31 cellular contexts compared by ENCODE assay signal in genomic region chr5:171762841-171763408, GRCh38. TPM values are rescaled to one million over a fixed set of nuclear protein-coding genes. Genes with fewer than 3 reads are reported as not detected.
"Had no signal": no experiment of that assay in that cellular context is flagged by ENCODE, and none has a peak within 500 bp of the region (broad histone marks: within the 10 kb centered on the region; RNA-seq: fewer than 3 reads in every experiment).

No MANE protein-coding gene starts in this region.

- H3K27me3 ChIP-seq: SJSA1 had no signal

- H3K27ac Mint-ChIP-seq: activated CD4-positive, alpha-beta T cell treated with anti-CD3 and anti-CD28 coated beads, Interleukin-2, amount 10 ng/mL, durations not matched to agents 24 days and 14 days; activated CD8-positive, alpha-beta T cell treated with anti-CD3 and anti-CD28 coated beads for 36 hours; activated naive CD8-positive, alpha-beta T cell; activated naive CD8-positive, alpha-beta T cell treated with anti-CD3 and anti-CD28 coated beads, Interleukin-2, amount 50 U/mL, for 24 hours; activated T-cell treated with anti-CD3 and anti-CD28 coated beads, Interleukin-2, amount 50 U/mL, for 72 hours; activated T-helper 17 cell treated with anti-CD3 and anti-CD28 coated beads, Interleukin-2, amount 50 U/mL, for 72 hours; T-helper 1 cell treated with Interleukin-12 subunit alpha and Interleukin-12 subunit beta and Interleukin-4 antibody, amounts not matched to agents 30 μg/mL and 1 μg/mL, for 36 hours; T-helper 2 cell treated with Interferon-gamma antibody and Interleukin-4, amounts not matched to agents 5 μg/mL and 100 μg/mL, for 36 hours had no signal

- FAIRE-seq: K562, TTC549 had no signal

- H3K9ac ChIP-seq: SK-N-SH had no signal

- H3K4me3 ChIP-seq: K562, SJSA1 had no signal

- H3K36me3 ChIP-seq: SJSA1 had no signal

- H3K9me3 Mint-ChIP-seq: activated CD4-positive, alpha-beta T cell treated with anti-CD3 and anti-CD28 coated beads, Interleukin-2, amount 10 ng/mL, durations not matched to agents 24 days and 14 days had no signal

- H3K9me3 ChIP-seq: SK-N-SH had no signal

- H3K27ac ChIP-seq: SJSA1 had no signal

- H3K4me2 ChIP-seq: SK-N-SH had no signal

- ATAC-seq: activated CD8-positive, alpha-beta T cell treated with anti-CD3 and anti-CD28 coated beads for 36 hours; activated naive CD8-positive, alpha-beta T cell treated with anti-CD3 and anti-CD28 coated beads, Interleukin-2, amount 50 U/mL, for 24 hours; activated T-cell treated with anti-CD3 and anti-CD28 coated beads, Interleukin-2, amount 50 U/mL, for 72 hours; activated T-helper 17 cell treated with anti-CD3 and anti-CD28 coated beads, Interleukin-2, amount 50 U/mL, for 72 hours; K562 had no signal

- H3K36me3 Mint-ChIP-seq: brain had no signal

- H3K9me2 ChIP-seq: SK-N-SH had no signal

- DNase-seq: activated CD4-positive, alpha-beta T cell treated with anti-CD3 and anti-CD28 coated beads, Interleukin-2, amount 10 ng/mL, durations not matched to agents 24 days and 14 days; activated CD4-positive, alpha-beta T cell treated with anti-CD3 and anti-CD28 coated beads, Interleukin-2, amount 50 U/mL, for 4 hours; activated CD8-positive, alpha-beta T cell treated with anti-CD3 and anti-CD28 coated beads for 36 hours; activated effector memory CD4-positive, alpha-beta T cell treated with anti-CD3 and anti-CD28 coated beads, Interleukin-2, amount 50 U/mL, for 16 hours; activated naive CD4-positive, alpha-beta T cell; activated naive CD8-positive, alpha-beta T cell treated with anti-CD3 and anti-CD28 coated beads, Interleukin-2, amount 50 U/mL, for 24 hours; activated T-cell treated with anti-CD3 and anti-CD28 coated beads, Interleukin-2, amount 50 U/mL, for 1 hour; activated T-cell treated with anti-CD3 and anti-CD28 coated beads, Interleukin-2, amount 50 U/mL, for 72 hours; anterior cingulate cortex; central memory CD4-positive, alpha-beta T cell; NCI-H1048; NCI-H1105 treated with DMSO at 0.1 percent for 48 hours; NCI-H1436; NCI-H1694 treated with DMSO at 0.1 percent for 48 hours; NCI-H2029; NCI-H345; NCI-H524 treated with DMSO at 0.1 percent for 48 hours; SHP77 treated with DMSO at 0.1 percent for 48 hours; SK-N-SH had no signal

RNA-seq across cellular contexts. Expression of gene SMIM23, which starts 22.7 kb away (rescaled TPM):
- total RNA-seq: activated CD4-positive, alpha-beta T cell treated with anti-CD3 and anti-CD28 coated beads, Interleukin-2, amount 10 ng/mL, durations not matched to agents 24 days and 14 days; activated CD8-positive, alpha-beta memory T cell treated with anti-CD3 and anti-CD28 coated beads for 36 hours; activated CD8-positive, alpha-beta T cell treated with anti-CD3 and anti-CD28 coated beads for 36 hours; activated T-cell treated with anti-CD3 and anti-CD28 coated beads, Interleukin-2, amount 50 U/mL, for 72 hours; activated T-helper 17 cell treated with anti-CD3 and anti-CD28 coated beads, Interleukin-2, amount 50 U/mL, for 72 hours; K562; MCF 10A; NCI-H460; OCI-LY7; SJSA1 had no signal
- polyA plus RNA-seq: K562, SK-N-SH had no signal
